Comparison of ENCODE assay signal across 8 cellular contexts in the genomic region with DNA sequence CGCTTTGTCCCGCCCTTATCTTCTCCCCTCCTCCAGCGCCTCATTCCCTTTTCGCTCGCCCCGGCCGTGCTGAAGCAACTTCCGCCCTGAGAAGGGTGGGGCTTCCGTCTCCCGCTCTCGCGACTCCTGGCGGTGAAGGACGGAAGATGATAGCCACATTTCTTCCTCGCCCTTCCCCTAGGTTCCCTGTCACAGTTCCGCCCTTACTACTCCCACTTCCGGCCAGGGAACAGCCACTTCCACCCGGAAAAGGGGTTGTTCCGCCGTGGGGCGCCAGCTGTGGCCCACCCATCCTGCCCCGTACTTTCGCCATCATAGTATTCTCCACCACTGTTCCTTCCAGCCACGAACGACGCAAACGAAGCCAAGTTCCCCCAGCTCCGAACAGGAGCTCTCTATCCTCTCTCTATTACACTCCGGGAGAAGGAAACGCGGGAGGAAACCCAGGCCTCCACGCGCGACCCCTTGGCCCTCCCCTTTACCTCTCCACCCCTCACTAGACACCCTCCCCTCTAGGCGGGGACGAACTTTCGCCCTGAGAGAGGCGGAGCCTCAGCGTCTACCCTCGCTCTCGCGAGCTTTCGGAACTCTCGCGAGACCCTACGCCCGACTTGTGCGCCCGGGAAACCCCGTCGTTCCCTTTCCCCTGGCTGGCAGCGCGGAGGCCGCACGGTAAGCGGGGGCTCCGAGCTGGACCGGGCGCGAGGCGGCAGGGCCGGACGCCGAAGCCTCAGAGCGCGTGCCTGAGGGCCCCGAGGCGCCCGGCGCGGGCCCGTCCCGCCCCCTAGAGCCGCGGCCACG. TPM values are rescaled to one million over a fixed set of nuclear protein-coding genes. Genes with fewer than 3 reads are reported as not detected.
DNase-seq lines count a peak whose midpoint lies in the region; ATAC-seq and TF ChIP-seq lines count a peak whose summit lies in the region.

A gene (plus strand): TSS at position 638 of the 801 bp plus-strand sequence. CDS start 520 bp downstream, outside the sequence.

- TF ChIP-seq EP300 in SK-N-SH (IDR thresholded peaks at IDR 0.05; ENCODE audit: borderline replicate concordance in 1 of 2, low read depth in 1 of 2, low read length in 1 of 2) (no peak), gastroesophageal sphincter (IDR thresholded peaks at IDR 0.05) (no peak)

- H3K36me3 ChIP-seq in SK-N-SH (replicated peaks in 1 of 2; ENCODE audit: control insufficient read depth in 1 of 2, insufficient read depth in 2 of 2, low read length in 1 of 2), result peaks cover 39 to 42% of the 10 kb centered on the region in 2 experiments
- peaks cover 0 to 39% of the 10 kb centered on the region in 2 donors for H3K36me3 ChIP-seq in gastroesophageal sphincter

- POLR2A ChIA-PET in SK-N-SH (lab: Yijun Ruan, JAX), result interaction anchor here (0.6 to 2.1 kb wide), 15 partner anchors 8 to 1082 kb away, joined by 3 to 14 read pairs (median 4); a partner anchor contains a TSS

- peak; percentile 85 to 88 for TF ChIP-seq POLR2A in gastroesophageal sphincter (IDR thresholded peaks at IDR 0.05)

- peak within 1 kb of the TSS; percentile 88 for H3K4me2 ChIP-seq in SK-N-SH

- H3K4me1 ChIP-seq in SK-N-SH (ENCODE audit: control insufficient read depth in 1 of 2, insufficient read depth in 2 of 2, low read depth in 1 of 2, low read length in 1 of 2) (peaks cover 34 to 39% of the 10 kb centered on the region in 2 experiments), gastroesophageal sphincter (peaks cover 4 to 50% (median 16%) of the 10 kb centered on the region in 3 donors)

- under 1% methylated on average over 53 of the region's 76 CpGs for WGBS in SK-N-SH (ENCODE audit: low lambda C conversion rate)
- WGBS in gastroesophageal sphincter (ENCODE audit: low coverage in 1 of 2), 2 donors, result 0% methylated on average over 35 of the region's 76 CpGs; no CpG with 5 or more reads in 1 of the 2 donors

- ATAC-seq in HG02588 (IDR thresholded peaks at IDR 0.05; ENCODE audit: unreplicated experiment), result peak; percentile 71
- peak; percentile 95 for ATAC-seq in gastroesophageal sphincter

- peaks cover 15% of the 10 kb centered on the region for H3F3A ChIP-seq in SK-N-SH (replicated peaks; ENCODE audit: insufficient read depth)

- TF ChIP-seq RAD21 in SK-N-SH (IDR thresholded peaks at IDR 0.05; ENCODE audit: low read length), result no peak

- H3K27ac ChIP-seq in SK-N-SH (ENCODE audit: low read depth in 2 of 2, low read length in 1 of 2) (peak within 1 kb of the TSS; percentile 97 to 99), gastroesophageal sphincter (peak within 1 kb of the TSS; percentile 81 to 96 (median 95))

- H3K79me2 ChIP-seq in SK-N-SH (ENCODE audit: insufficient read depth), result peaks cover 48% of the 10 kb centered on the region

- no peak for TF ChIP-seq CTCF in GM10266 (IDR thresholded peaks at IDR 0.05; ENCODE audit: control insufficient read depth, insufficient read depth, low read depth, missing control alignments)
- TF ChIP-seq CTCF in SK-N-SH (IDR thresholded peaks at IDR 0.05), result peak; percentile 52
- peak in 3 of 4 experiments; percentile 68 to 92 (median 89) for TF ChIP-seq CTCF in gastroesophageal sphincter (IDR thresholded peaks at IDR 0.05)

- no peaks in the 10 kb centered on the region for H3K9me2 ChIP-seq in SK-N-SH

- DNase-seq in GM10266 (ENCODE audit: extremely low spot score) (peak; percentile 98), NCI-H1048 (lab: John Stamatoyannopoulos, UW) (peak; percentile 91), SK-N-SH (peak; percentile 98), non-pigmented ciliary epithelial cell (ENCODE audit: low read depth) (peak; percentile 90), superior temporal gyrus (ENCODE audit: extremely low spot score) (peak; percentile 100)
- DNase-seq in activated naive CD4-positive, alpha-beta T cell treated with anti-CD3 and anti-CD28 coated beads, Interleukin-2, amount 50 U/mL, for 16 hours, result peak; percentile 97

- H3K9me3 ChIP-seq in SK-N-SH, result no peaks in the 10 kb centered on the region
- H3K9me3 ChIP-seq in gastroesophageal sphincter, result no peaks in the 10 kb centered on the region

- H3K4me3 ChIP-seq in SK-N-SH (ENCODE audit: low read depth in 2 of 2, low read length in 1 of 2), result peak within 1 kb of the TSS; percentile 83 to 93
- peak within 1 kb of the TSS; percentile 86 to 99 for H3K4me3 ChIP-seq in gastroesophageal sphincter

- peak within 1 kb of the TSS; percentile 81 for H2AFZ ChIP-seq in SK-N-SH (ENCODE audit: low read depth)

- H4K20me1 ChIP-seq in SK-N-SH (ENCODE audit: insufficient read depth), result peaks cover 37% of the 10 kb centered on the region

- H3K27me3 ChIP-seq in SK-N-SH (ENCODE audit: insufficient read depth) (peaks cover 12% of the 10 kb centered on the region; the same call in 1 of the 2 replicates), gastroesophageal sphincter (peaks cover 8% of the 10 kb centered on the region)

- H3K9ac ChIP-seq in SK-N-SH, result peak within 1 kb of the TSS; percentile 98

- CTCF ChIA-PET in SK-N-SH (lab: Yijun Ruan, JAX), result interaction anchor here (0.7 to 3.1 kb wide), 18 partner anchors 9 to 173 kb away, joined by 3 to 21 read pairs (median 4); a partner anchor contains a TSS

TF ChIP-seq in SK-N-SH, 30 proteins besides CTCF, POLR2A, EP300 and RAD21 (continues in another document):
- TF ChIP-seq FOXM1 (IDR thresholded peaks at IDR 0.05; ENCODE audit: low read depth) (no peak), SMC3 (IDR thresholded peaks at IDR 0.05; ENCODE audit: low read depth, low read length) (no peak), RCOR1 (IDR thresholded peaks at IDR 0.05; ENCODE audit: low read length) (no peak), NFIC (IDR thresholded peaks at IDR 0.05; ENCODE audit: borderline replicate concordance) (no peak), JUND (IDR thresholded peaks at IDR 0.05) (no peak), POLR2AphosphoS5 (IDR thresholded peaks at IDR 0.05; ENCODE audit: low read depth, low read length) (peak; percentile 96), GATA2 (CRISPR knock-in tag; IDR thresholded peaks at IDR 0.05) (no peak), NRF1 (IDR thresholded peaks at IDR 0.05; ENCODE audit: low read depth, low read length) (no peak), TEAD4 (IDR thresholded peaks at IDR 0.05; ENCODE audit: borderline replicate concordance, insufficient read depth) (no peak), TAF1 (IDR thresholded peaks at IDR 0.05; ENCODE audit: borderline replicate concordance, low read depth, low read length) (peak; percentile 98), FOSL2 (IDR thresholded peaks at IDR 0.05; ENCODE audit: borderline replicate concordance, low read depth) (no peak), GABPA (IDR thresholded peaks at IDR 0.05; ENCODE audit: low read depth) (peak; percentile 95)
- TF ChIP-seq, protein P1, sequence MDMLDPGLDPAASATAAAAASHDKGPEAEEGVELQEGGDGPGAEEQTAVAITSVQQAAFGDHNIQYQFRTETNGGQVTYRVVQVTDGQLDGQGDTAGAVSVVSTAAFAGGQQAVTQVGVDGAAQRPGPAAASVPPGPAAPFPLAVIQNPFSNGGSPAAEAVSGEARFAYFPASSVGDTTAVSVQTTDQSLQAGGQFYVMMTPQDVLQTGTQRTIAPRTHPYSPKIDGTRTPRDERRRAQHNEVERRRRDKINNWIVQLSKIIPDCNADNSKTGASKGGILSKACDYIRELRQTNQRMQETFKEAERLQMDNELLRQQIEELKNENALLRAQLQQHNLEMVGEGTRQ (IDR thresholded peaks at IDR 0.05; ENCODE audit: borderline replicate concordance, low read depth, low read length), result no peak
- TF ChIP-seq, protein P2, sequence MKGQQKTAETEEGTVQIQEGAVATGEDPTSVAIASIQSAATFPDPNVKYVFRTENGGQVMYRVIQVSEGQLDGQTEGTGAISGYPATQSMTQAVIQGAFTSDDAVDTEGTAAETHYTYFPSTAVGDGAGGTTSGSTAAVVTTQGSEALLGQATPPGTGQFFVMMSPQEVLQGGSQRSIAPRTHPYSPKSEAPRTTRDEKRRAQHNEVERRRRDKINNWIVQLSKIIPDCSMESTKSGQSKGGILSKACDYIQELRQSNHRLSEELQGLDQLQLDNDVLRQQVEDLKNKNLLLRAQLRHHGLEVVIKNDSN (IDR thresholded peaks at IDR 0.05; ENCODE audit: borderline replicate concordance, low read depth), result no peak
- TF ChIP-seq, protein P3, sequence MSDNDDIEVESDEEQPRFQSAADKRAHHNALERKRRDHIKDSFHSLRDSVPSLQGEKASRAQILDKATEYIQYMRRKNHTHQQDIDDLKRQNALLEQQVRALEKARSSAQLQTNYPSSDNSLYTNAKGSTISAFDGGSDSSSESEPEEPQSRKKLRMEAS (IDR thresholded peaks at IDR 0.05; ENCODE audit: low read depth), result peak; percentile 87
- TF ChIP-seq, protein P4, sequence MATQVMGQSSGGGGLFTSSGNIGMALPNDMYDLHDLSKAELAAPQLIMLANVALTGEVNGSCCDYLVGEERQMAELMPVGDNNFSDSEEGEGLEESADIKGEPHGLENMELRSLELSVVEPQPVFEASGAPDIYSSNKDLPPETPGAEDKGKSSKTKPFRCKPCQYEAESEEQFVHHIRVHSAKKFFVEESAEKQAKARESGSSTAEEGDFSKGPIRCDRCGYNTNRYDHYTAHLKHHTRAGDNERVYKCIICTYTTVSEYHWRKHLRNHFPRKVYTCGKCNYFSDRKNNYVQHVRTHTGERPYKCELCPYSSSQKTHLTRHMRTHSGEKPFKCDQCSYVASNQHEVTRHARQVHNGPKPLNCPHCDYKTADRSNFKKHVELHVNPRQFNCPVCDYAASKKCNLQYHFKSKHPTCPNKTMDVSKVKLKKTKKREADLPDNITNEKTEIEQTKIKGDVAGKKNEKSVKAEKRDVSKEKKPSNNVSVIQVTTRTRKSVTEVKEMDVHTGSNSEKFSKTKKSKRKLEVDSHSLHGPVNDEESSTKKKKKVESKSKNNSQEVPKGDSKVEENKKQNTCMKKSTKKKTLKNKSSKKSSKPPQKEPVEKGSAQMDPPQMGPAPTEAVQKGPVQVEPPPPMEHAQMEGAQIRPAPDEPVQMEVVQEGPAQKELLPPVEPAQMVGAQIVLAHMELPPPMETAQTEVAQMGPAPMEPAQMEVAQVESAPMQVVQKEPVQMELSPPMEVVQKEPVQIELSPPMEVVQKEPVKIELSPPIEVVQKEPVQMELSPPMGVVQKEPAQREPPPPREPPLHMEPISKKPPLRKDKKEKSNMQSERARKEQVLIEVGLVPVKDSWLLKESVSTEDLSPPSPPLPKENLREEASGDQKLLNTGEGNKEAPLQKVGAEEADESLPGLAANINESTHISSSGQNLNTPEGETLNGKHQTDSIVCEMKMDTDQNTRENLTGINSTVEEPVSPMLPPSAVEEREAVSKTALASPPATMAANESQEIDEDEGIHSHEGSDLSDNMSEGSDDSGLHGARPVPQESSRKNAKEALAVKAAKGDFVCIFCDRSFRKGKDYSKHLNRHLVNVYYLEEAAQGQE (IDR thresholded peaks at IDR 0.05; ENCODE audit: low read depth, low read length), result peak; percentile 76

RNA-seq across cellular contexts. Expression of the gene that starts here (rescaled TPM):
- 2,819 and 3,310 TPM in 2 replicates for polyA plus RNA-seq in SK-N-SH (2012; rRNA removed)
- polyA plus RNA-seq in SK-N-SH (2012; cell fraction: cytosol; rRNA removed), result 1,050 and 3,295 TPM in 2 replicates
- polyA plus RNA-seq in SK-N-SH (2012; cell fraction: nucleus; rRNA removed), result 465 and 1,192 TPM in 2 replicates
- 1,000 to 10,000 TPM in 2 of 4 donors, 100 to 1,000 TPM in 2; 673 to 1,241 (median 970) TPM for total RNA-seq in gastroesophageal sphincter

Comparison
In these comparisons a context has a peak if more than half of its experiments do, and no peak if none do; other contexts are left out.
1. Peak in every context shown above with its lines: DNase-seq, ATAC-seq, H3K4me3 ChIP-seq and H3K27ac ChIP-seq.